ENCODE assay signal across 14 cellular contexts in genomic region chr15:42148808-42149492, GRCh38. TPM values are rescaled to one million over a fixed set of nuclear protein-coding genes. Genes with fewer than 3 reads are reported as not detected.
"Had no signal": no experiment of that assay in that cellular context is flagged by ENCODE, and none has a peak within 500 bp of the region (broad histone marks: within the 10 kb centered on the region; RNA-seq: fewer than 3 reads in every experiment).

No MANE protein-coding gene starts in this region.

- H3K27me3 ChIP-seq: hepatocyte, left lung had no signal

- H3K36me3 ChIP-seq: left lung, thoracic aorta had no signal

- H3K9me3 Mint-ChIP-seq: activated CD8-positive, alpha-beta T cell treated with anti-CD3 and anti-CD28 coated beads for 36 hours; memory B cell; natural killer cell; stimulated activated naive CD8-positive, alpha-beta T cell treated with anti-CD3 and anti-CD28 coated beads, Interleukin-15, amount 100 ng/mL, for 72 hours had no signal

- H3K27ac Mint-ChIP-seq: activated CD4-positive, alpha-beta T cell treated with anti-CD3 and anti-CD28 coated beads for 36 hours; activated CD8-positive, alpha-beta T cell treated with anti-CD3 and anti-CD28 coated beads for 36 hours; memory B cell; natural killer cell had no signal

- H3K4me3 ChIP-seq: hepatocyte, left lung, thoracic aorta had no signal

- ATAC-seq: activated CD4-positive, alpha-beta T cell treated with anti-CD3 and anti-CD28 coated beads for 36 hours; activated CD8-positive, alpha-beta T cell treated with anti-CD3 and anti-CD28 coated beads for 36 hours; left lung; natural killer cell; stimulated activated naive CD8-positive, alpha-beta T cell treated with anti-CD3 and anti-CD28 coated beads, Interleukin-15, amount 100 ng/mL, for 72 hours had no signal

- H3K9me3 ChIP-seq: left lung, thoracic aorta had no signal

- H3K27me3 Mint-ChIP-seq: activated CD4-positive, alpha-beta T cell treated with anti-CD3 and anti-CD28 coated beads for 36 hours; activated CD8-positive, alpha-beta T cell treated with anti-CD3 and anti-CD28 coated beads for 36 hours; stimulated activated naive CD8-positive, alpha-beta T cell treated with anti-CD3 and anti-CD28 coated beads, Interleukin-15, amount 100 ng/mL, for 72 hours had no signal

- H3K4me1 Mint-ChIP-seq: activated CD4-positive, alpha-beta T cell treated with anti-CD3 and anti-CD28 coated beads for 36 hours; memory B cell; natural killer cell; stimulated activated naive CD8-positive, alpha-beta T cell treated with anti-CD3 and anti-CD28 coated beads, Interleukin-15, amount 100 ng/mL, for 72 hours had no signal

- H3K36me3 Mint-ChIP-seq: memory B cell, natural killer cell had no signal

- H3K4me3 Mint-ChIP-seq: activated CD4-positive, alpha-beta T cell treated with anti-CD3 and anti-CD28 coated beads for 36 hours; activated CD8-positive, alpha-beta T cell treated with anti-CD3 and anti-CD28 coated beads for 36 hours; memory B cell; natural killer cell; stimulated activated naive CD8-positive, alpha-beta T cell treated with anti-CD3 and anti-CD28 coated beads, Interleukin-15, amount 100 ng/mL, for 72 hours had no signal

- DNase-seq: activated CD4-positive, alpha-beta T cell treated with anti-CD3 and anti-CD28 coated beads for 36 hours; activated CD8-positive, alpha-beta T cell treated with anti-CD3 and anti-CD28 coated beads for 36 hours; activated naive CD4-positive, alpha-beta T cell; left lung; occipital lobe; stimulated activated CD4-positive, alpha-beta T cell treated with anti-CD3 and anti-CD28 coated beads, Interleukin-1b, Interleukin-23, amount 100 ng/mL, for 48 hours; stimulated activated naive CD8-positive, alpha-beta T cell treated with anti-CD3 and anti-CD28 coated beads, Interleukin-15, amount 100 ng/mL, for 72 hours; T-helper 2 cell had no signal

- H3K27ac ChIP-seq: hepatocyte, left lung, thoracic aorta had no signal

RNA-seq across cellular contexts. Expression of gene PLA2G4F, which starts 7.5 kb away (rescaled TPM):
- total RNA-seq: activated CD4-positive, alpha-beta T cell treated with anti-CD3 and anti-CD28 coated beads for 36 hours; activated CD8-positive, alpha-beta T cell treated with anti-CD3 and anti-CD28 coated beads for 36 hours; natural killer cell; occipital lobe; pulmonary artery endothelial cell had no signal

RNA-seq across cellular contexts. Expression of gene PLA2G4D, which starts 54.6 kb away (rescaled TPM):
- total RNA-seq: activated CD4-positive, alpha-beta T cell treated with anti-CD3 and anti-CD28 coated beads for 36 hours; activated CD8-positive, alpha-beta T cell treated with anti-CD3 and anti-CD28 coated beads for 36 hours; astrocyte; natural killer cell; occipital lobe; pulmonary artery endothelial cell; thoracic aorta had no signal
- polyA plus RNA-seq: hepatocyte had no signal
